Comparison of ENCODE assay signal across 8 cellular contexts in genomic region chr5:56088967-56089829, GRCh38.
A peak's percentile ranks its signal among the peaks of the same experiment; 100 is the strongest.
DNase-seq lines count a peak whose midpoint lies in the region; ATAC-seq and TF ChIP-seq lines count a peak whose summit lies in the region.

No MANE protein-coding gene starts in this region.

- H3K27ac Mint-ChIP-seq in CD14-positive monocyte, result no peak overlapping the region

- no peak for TF ChIP-seq CTCF in CD14-positive monocyte (IDR thresholded peaks at IDR 0.05)
- TF ChIP-seq CTCF in tibial nerve (IDR thresholded peaks at IDR 0.05), result no peak

- WGBS in tibial nerve, 2 donors, result 60 to 73% methylated on average over 5 of the region's 5 CpGs

- intact Hi-C loops in CD14-positive monocyte (cut with micrococcal nuclease), result no loop called here

- DNase-seq in DMS53 (lab: John Stamatoyannopoulos, UW) (peak; percentile 48), brain pericyte (ENCODE audit: low read depth, low spot score) (peak; percentile 15), CD14-positive monocyte (ENCODE audit: low spot score) (no peak), pons (ENCODE audit: low spot score) (no peak), tibial nerve (ENCODE audit: low spot score in 2 of 2) (no peak), RPMI8226 (no peak)

- peaks cover 0 to 6% (median 2%) of the 10 kb centered on the region in 7 donors for H3K9me3 Mint-ChIP-seq in CD14-positive monocyte

- H3K27ac ChIP-seq in tibial nerve, result no peak overlapping the region

- peaks cover 0 to 1% (median 0%) of the 10 kb centered on the region in 3 donors for H3K27me3 Mint-ChIP-seq in CD14-positive monocyte (ENCODE audit: low read depth in 3 of 3)

- H3K36me3 ChIP-seq in tibial nerve, result no peaks in the 10 kb centered on the region

- ATAC-seq in GM19372 (IDR thresholded peaks at IDR 0.05; ENCODE audit: low read depth, unreplicated experiment) (peak; percentile 78), HG03354 (IDR thresholded peaks at IDR 0.05; ENCODE audit: poor library complexity, severe bottlenecking, unreplicated experiment) (peak; percentile 83)

- H3K4me3 Mint-ChIP-seq in CD14-positive monocyte, result no peak overlapping the region

- H3K9me3 ChIP-seq in tibial nerve, result no peaks in the 10 kb centered on the region

- no peak overlapping the region for H3K4me3 ChIP-seq in tibial nerve

- no peaks in the 10 kb centered on the region for H3K27me3 ChIP-seq in tibial nerve

- TF ChIP-seq EP300 in tibial nerve (IDR thresholded peaks at IDR 0.05), result no peak

- H3K4me1 ChIP-seq in tibial nerve, result peaks cover 0 to 31% (median 13%) of the 10 kb centered on the region in 4 donors

- peaks cover 13% of the 10 kb centered on the region for H3K4me1 Mint-ChIP-seq in CD14-positive monocyte

- no peak for TF ChIP-seq POLR2A in tibial nerve (IDR thresholded peaks at IDR 0.05)

- H3K36me3 Mint-ChIP-seq in CD14-positive monocyte, result no peaks in the 10 kb centered on the region

Comparison
In these comparisons a context has a peak if more than half of its experiments do, and no peak if none do; other contexts are left out.
1. DNase-seq: peak in DMS53 (single experiment) and brain pericyte (single experiment); none in CD14-positive monocyte (single experiment), pons (single experiment), tibial nerve (0 of 2) and RPMI8226 (single experiment).